ENCODE assay signal across 9 cellular contexts in genomic region chr12:128820723-128821432, GRCh38. TPM values are rescaled to one million over a fixed set of nuclear protein-coding genes. Genes with fewer than 3 reads are reported as not detected.
A peak's percentile ranks its signal among the peaks of the same experiment; 100 is the strongest.
DNase-seq lines count a peak whose midpoint lies in the region; ATAC-seq and TF ChIP-seq lines count a peak whose summit lies in the region.
"Had no signal": no experiment of that assay in that cellular context is flagged by ENCODE, and none has a peak within 500 bp of the region (broad histone marks: within the 10 kb centered on the region; RNA-seq: fewer than 3 reads in every experiment).

No MANE protein-coding gene starts in this region.

- H3K27ac Mint-ChIP-seq in activated naive CD8-positive, alpha-beta T cell treated with anti-CD3 and anti-CD28 coated beads, Interleukin-2, amount 50 U/mL, for 24 hours = peak overlapping the region; percentile 66
- no peak overlapping the region for H3K27ac Mint-ChIP-seq in neural crest cell (ENCODE audit: unreplicated experiment)

- H3K4me3 ChIP-seq in effector memory CD4-positive, alpha-beta T cell (ENCODE audit: insufficient read depth, low read depth, low read length, poor library complexity, severe bottlenecking) = no peak overlapping the region
- no peak overlapping the region for H3K4me3 ChIP-seq in H7 (ENCODE audit: insufficient read depth, low read depth, low read length)
- H3K4me3 ChIP-seq: K562 had no signal

- no peaks in the 10 kb centered on the region for H3K27me3 Mint-ChIP-seq in activated naive CD8-positive, alpha-beta T cell treated with anti-CD3 and anti-CD28 coated beads, Interleukin-2, amount 50 U/mL, for 24 hours
- H3K27me3 Mint-ChIP-seq in neural crest cell (ENCODE audit: low read depth) = no peaks in the 10 kb centered on the region

- no peak for TF ChIP-seq CTCF in GM10266 (IDR thresholded peaks at IDR 0.05; ENCODE audit: control insufficient read depth, insufficient read depth, low read depth, missing control alignments)
- no peak for TF ChIP-seq CTCF in neural crest cell (conservative IDR thresholded peaks at IDR 0.05)

- DNase-seq in GM10266 (ENCODE audit: extremely low spot score) (peak; percentile 84), neural crest cell (ENCODE audit: low read depth, low spot score) (no peak), H7 (no peak)
- no peak for DNase-seq in activated naive CD8-positive, alpha-beta T cell treated with anti-CD3 and anti-CD28 coated beads, Interleukin-2, amount 50 U/mL, for 24 hours
- DNase-seq in effector CD8-positive, alpha-beta T cell (lab: John Stamatoyannopoulos, UW) = no peak
- DNase-seq in effector memory CD4-positive, alpha-beta T cell = no peak

- no peaks in the 10 kb centered on the region for H3K9me3 Mint-ChIP-seq in activated naive CD8-positive, alpha-beta T cell treated with anti-CD3 and anti-CD28 coated beads, Interleukin-2, amount 50 U/mL, for 24 hours
- H3K9me3 Mint-ChIP-seq in neural crest cell = no peaks in the 10 kb centered on the region

- H3K4me1 Mint-ChIP-seq in activated naive CD8-positive, alpha-beta T cell treated with anti-CD3 and anti-CD28 coated beads, Interleukin-2, amount 50 U/mL, for 24 hours = peaks cover 62% of the 10 kb centered on the region
- H3K4me1 Mint-ChIP-seq in neural crest cell = peaks cover 41% of the 10 kb centered on the region

- peaks cover 14% of the 10 kb centered on the region for H3K4me1 ChIP-seq in effector memory CD4-positive, alpha-beta T cell (ENCODE audit: control insufficient read depth, insufficient read depth, low read length, poor library complexity, severe bottlenecking)

- ATAC-seq in GM19397 (IDR thresholded peaks at IDR 0.05; ENCODE audit: unreplicated experiment) = peak; percentile 47
- ATAC-seq in HG03378 (IDR thresholded peaks at IDR 0.05; ENCODE audit: unreplicated experiment) = peak; percentile 54
- no peak for ATAC-seq in activated naive CD8-positive, alpha-beta T cell treated with anti-CD3 and anti-CD28 coated beads, Interleukin-2, amount 50 U/mL, for 24 hours
- ATAC-seq: K562 had no signal

- peak overlapping the region; percentile 75 for H3K4me3 Mint-ChIP-seq in activated naive CD8-positive, alpha-beta T cell treated with anti-CD3 and anti-CD28 coated beads, Interleukin-2, amount 50 U/mL, for 24 hours
- H3K4me3 Mint-ChIP-seq in neural crest cell = peak overlapping the region; percentile 80

- H3K27ac ChIP-seq in effector memory CD4-positive, alpha-beta T cell (ENCODE audit: insufficient read depth, low read length, poor library complexity, severe bottlenecking) = no peak overlapping the region

- no peaks in the 10 kb centered on the region for H3K9me3 ChIP-seq in effector memory CD4-positive, alpha-beta T cell (ENCODE audit: control insufficient read depth, low read length)

- peaks cover 37% of the 10 kb centered on the region for H3K36me3 Mint-ChIP-seq in activated naive CD8-positive, alpha-beta T cell treated with anti-CD3 and anti-CD28 coated beads, Interleukin-2, amount 50 U/mL, for 24 hours (ENCODE audit: low read depth)
- H3K36me3 Mint-ChIP-seq in neural crest cell (ENCODE audit: low read depth) = peaks cover 2% of the 10 kb centered on the region

- no peaks in the 10 kb centered on the region for H3K27me3 ChIP-seq in effector memory CD4-positive, alpha-beta T cell (replicated peaks; ENCODE audit: control insufficient read depth, insufficient read depth, low read length, poor library complexity, severe bottlenecking)
- H3K27me3 ChIP-seq in H7 (ENCODE audit: control insufficient read depth, insufficient read depth, low read length) = no peaks in the 10 kb centered on the region

- no peaks in the 10 kb centered on the region for H3K36me3 ChIP-seq in effector memory CD4-positive, alpha-beta T cell (ENCODE audit: control insufficient read depth, insufficient read depth, low read length)
- no peaks in the 10 kb centered on the region; the same call in none of the 2 replicates for H3K36me3 ChIP-seq in H7 (replicated peaks; ENCODE audit: control insufficient read depth, insufficient read depth, low read length)

RNA-seq across cellular contexts. Expression of gene SLC15A4, which starts 2.9 kb away (rescaled TPM):
- 19.4 TPM in 2 replicates for total RNA-seq in neural crest cell
- total RNA-seq in H7 (2014; rRNA removed; shearing (Covaris generic)) = 32.8 and 35.0 TPM in 2 replicates

RNA-seq across cellular contexts. Expression of gene GLT1D1, which starts 32.4 kb away (rescaled TPM):
- total RNA-seq in neural crest cell = 7.4 and 8.6 TPM in 2 replicates
- total RNA-seq in H7 (2014; rRNA removed; shearing (Covaris generic)) = 6.1 and 9.2 TPM in 2 replicates
